In the genomic region with DNA sequence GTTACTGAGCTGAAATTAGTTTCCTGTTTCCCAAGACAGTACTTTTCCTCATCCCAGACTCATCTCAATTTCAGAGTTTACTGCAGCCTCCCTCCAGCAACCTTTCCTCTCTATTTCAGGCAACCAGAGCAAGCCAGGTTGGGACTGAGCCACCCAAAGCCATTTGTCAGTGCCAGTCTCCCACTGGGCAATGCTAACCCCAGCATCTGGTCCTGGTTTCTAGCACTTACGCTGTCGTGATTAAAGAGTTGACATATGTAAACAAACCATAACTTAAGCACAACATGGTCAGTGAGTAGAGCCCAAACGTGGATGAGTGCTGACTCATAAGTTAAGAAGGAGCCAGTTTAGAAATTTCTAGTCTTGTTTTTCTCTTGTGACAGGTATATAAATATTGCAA, we compare ENCODE assay signal across 12 cellular contexts.
A peak's percentile ranks its signal among the peaks of the same experiment; 100 is the strongest.
DNase-seq lines count a peak whose midpoint lies in the region; ATAC-seq and TF ChIP-seq lines count a peak whose summit lies in the region.
"Had no signal": no experiment of that assay in that cellular context is flagged by ENCODE, and none has a peak within 500 bp of the region (broad histone marks: within the 10 kb centered on the region; RNA-seq: fewer than 3 reads in every experiment).

No MANE protein-coding gene starts in this region.

- H3K27me3 ChIP-seq in RWPE2 (ENCODE audit: insufficient read depth, poor library complexity, severe bottlenecking) (no peaks in the 10 kb centered on the region), skeletal muscle tissue (ENCODE audit: control insufficient read depth in 3 of 3, insufficient read depth in 3 of 3, low read length in 3 of 3) (no peaks in the 10 kb centered on the region)

- H3K27ac Mint-ChIP-seq in activated CD8-positive, alpha-beta T cell treated with anti-CD3 and anti-CD28 coated beads for 36 hours = no peak overlapping the region
- H3K27ac Mint-ChIP-seq: activated CD4-positive, alpha-beta memory T cell treated with anti-CD3 and anti-CD28 coated beads, Interleukin-2, amount 10 ng/mL, durations not matched to agents 7 days and 5 days had no signal

- intact Hi-C loops in activated CD8-positive, alpha-beta T cell treated with anti-CD3 and anti-CD28 coated beads for 36 hours (cut with micrococcal nuclease) = no loop called here

- peak overlapping the region in 1 of 3 donors; percentile 52 for H3K9ac ChIP-seq in skeletal muscle tissue (ENCODE audit: low read depth in 1 of 3, low read length in 3 of 3)

- no peaks in the 10 kb centered on the region for H3K4me1 Mint-ChIP-seq in activated CD8-positive, alpha-beta T cell treated with anti-CD3 and anti-CD28 coated beads for 36 hours (ENCODE audit: low read depth)
- H3K4me1 Mint-ChIP-seq: activated CD4-positive, alpha-beta memory T cell treated with anti-CD3 and anti-CD28 coated beads, Interleukin-2, amount 10 ng/mL, durations not matched to agents 7 days and 5 days had no signal

- H3K4me3 ChIP-seq in RWPE2 (ENCODE audit: severe bottlenecking) (no peak overlapping the region), fibroblast of the aortic adventitia (ENCODE audit: low read depth, low read length) (no peak overlapping the region), skeletal muscle tissue (ENCODE audit: low read length in 3 of 3) (peak overlapping the region in 1 of 3 donors; percentile 33)

- no peaks in the 10 kb centered on the region for H3K36me3 ChIP-seq in RWPE2 (ENCODE audit: low read depth)
- no peaks in the 10 kb centered on the region for H3K36me3 ChIP-seq in skeletal muscle tissue (ENCODE audit: control insufficient read depth in 3 of 3, insufficient read depth in 3 of 3, low read length in 3 of 3)

- no peaks in the 10 kb centered on the region for H3K9me3 Mint-ChIP-seq in activated CD8-positive, alpha-beta T cell treated with anti-CD3 and anti-CD28 coated beads for 36 hours
- H3K9me3 Mint-ChIP-seq: activated CD4-positive, alpha-beta memory T cell treated with anti-CD3 and anti-CD28 coated beads, Interleukin-2, amount 10 ng/mL, durations not matched to agents 7 days and 5 days had no signal

- POLR2A ChIA-PET in activated CD8-positive, alpha-beta T cell treated with anti-CD3 and anti-CD28 coated beads for 36 hours (lab: Charles Lee) = no interaction called here

- ATAC-seq in RWPE2 (ENCODE audit: low read depth) (peak; percentile 88), GM21576 (IDR thresholded peaks at IDR 0.05; ENCODE audit: unreplicated experiment) (no peak)
- ATAC-seq in activated CD8-positive, alpha-beta T cell treated with anti-CD3 and anti-CD28 coated beads for 36 hours = no peak

- peak; percentile 31 for DNase-seq in NCI-H1092 treated with DMSO at 0.1 percent for 48 hours (lab: John Stamatoyannopoulos, UW)
- DNase-seq in NCI-H1092 (lab: John Stamatoyannopoulos, UW) = no peak
- no peak for DNase-seq in RWPE2 (ENCODE audit: low spot score)
- peak; percentile 97 for DNase-seq in fibroblast of the aortic adventitia (ENCODE audit: low read depth)
- DNase-seq in activated CD8-positive, alpha-beta T cell treated with anti-CD3 and anti-CD28 coated beads for 36 hours = no peak
- no peak for DNase-seq in activated CD4-positive, alpha-beta T cell treated with anti-CD3 and anti-CD28 coated beads, Interleukin-2, amount 50 U/mL, for 4 hours
- DNase-seq: 8988T; activated CD4-positive, alpha-beta memory T cell treated with anti-CD3 and anti-CD28 coated beads, Interleukin-2, amount 10 ng/mL, durations not matched to agents 7 days and 5 days; MM.1S; posterior cingulate gyrus had no signal

- CTCF ChIA-PET in activated CD8-positive, alpha-beta T cell treated with anti-CD3 and anti-CD28 coated beads for 36 hours (lab: Charles Lee) = no interaction called here

- peaks cover 2% of the 10 kb centered on the region for H3K27me3 Mint-ChIP-seq in activated CD8-positive, alpha-beta T cell treated with anti-CD3 and anti-CD28 coated beads for 36 hours
- H3K27me3 Mint-ChIP-seq: activated CD4-positive, alpha-beta memory T cell treated with anti-CD3 and anti-CD28 coated beads, Interleukin-2, amount 10 ng/mL, durations not matched to agents 7 days and 5 days had no signal

- H3K4me1 ChIP-seq in RWPE2 (ENCODE audit: insufficient read depth, poor library complexity, severe bottlenecking) (peaks cover 7% of the 10 kb centered on the region), skeletal muscle tissue (ENCODE audit: control insufficient read depth in 3 of 3, insufficient read depth in 3 of 3, low read length in 3 of 3) (peaks cover 0 to 25% (median 9%) of the 10 kb centered on the region in 3 donors)

- H3K36me3 Mint-ChIP-seq in activated CD8-positive, alpha-beta T cell treated with anti-CD3 and anti-CD28 coated beads for 36 hours (ENCODE audit: low read depth) = no peaks in the 10 kb centered on the region

- H3K9me3 ChIP-seq in RWPE2 (ENCODE audit: severe bottlenecking) (no peaks in the 10 kb centered on the region), skeletal muscle tissue (ENCODE audit: control insufficient read depth in 3 of 3, low read length in 3 of 3) (no peaks in the 10 kb centered on the region)

- H3K27ac ChIP-seq in RWPE2 (ENCODE audit: poor library complexity, severe bottlenecking) = no peak overlapping the region
- H3K27ac ChIP-seq in skeletal muscle tissue (ENCODE audit: low read depth, low read length) = peak overlapping the region; percentile 73

- H3K4me3 Mint-ChIP-seq in activated CD8-positive, alpha-beta T cell treated with anti-CD3 and anti-CD28 coated beads for 36 hours = no peak overlapping the region
- H3K4me3 Mint-ChIP-seq: activated CD4-positive, alpha-beta memory T cell treated with anti-CD3 and anti-CD28 coated beads, Interleukin-2, amount 10 ng/mL, durations not matched to agents 7 days and 5 days had no signal

- TF ChIP-seq CTCF in RWPE2 (IDR thresholded peaks at IDR 0.05; ENCODE audit: poor library complexity, severe bottlenecking) (no peak), fibroblast of the aortic adventitia (IDR thresholded peaks at IDR 0.05; ENCODE audit: insufficient read depth, low read length) (no peak)
- TF ChIP-seq CTCF in activated CD8-positive, alpha-beta T cell treated with anti-CD3 and anti-CD28 coated beads for 36 hours (IDR thresholded peaks at IDR 0.05) = no peak

Comparison
In these comparisons a context has a peak if more than half of its experiments do, and no peak if none do; other contexts are left out.
1. DNase-seq: peak in NCI-H1092 treated with DMSO at 0.1 percent for 48 hours (single experiment) and fibroblast of the aortic adventitia (single experiment); none in NCI-H1092 (single experiment), RWPE2 (single experiment), activated CD8-positive, alpha-beta T cell treated with anti-CD3 and anti-CD28 coated beads for 36 hours (single experiment) and activated CD4-positive, alpha-beta T cell treated with anti-CD3 and anti-CD28 coated beads, Interleukin-2, amount 50 U/mL, for 4 hours (0 of 2).